ENCODE assay signal across 1 cellular context in the genomic region with DNA sequence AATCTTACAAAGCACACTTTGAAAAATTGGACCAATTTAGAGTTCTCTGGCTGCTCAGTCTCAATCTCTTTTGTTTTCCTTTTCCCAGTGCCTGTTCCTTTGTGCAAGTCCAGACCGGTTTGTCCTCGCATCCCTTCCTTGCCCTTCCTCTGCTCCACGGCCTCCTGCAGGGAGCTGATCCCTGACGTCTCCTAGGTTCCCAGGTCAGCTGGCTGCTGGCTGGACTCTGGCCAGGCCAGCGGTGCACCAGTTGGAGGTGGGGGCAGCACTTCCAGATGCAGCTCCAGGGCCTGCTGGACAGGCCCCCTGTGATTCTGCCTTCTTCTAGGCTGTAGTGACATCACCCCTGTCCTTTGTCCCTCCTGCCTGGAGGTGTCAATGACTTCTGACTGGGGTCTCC.
TF ChIP-seq lines count a peak whose summit lies in the region.

No MANE protein-coding gene starts in this region.

TF ChIP-seq in H1, 55 proteins besides CTCF, POLR2A, EP300 and RAD21 (continued from another document):
- TF ChIP-seq, protein P1, sequence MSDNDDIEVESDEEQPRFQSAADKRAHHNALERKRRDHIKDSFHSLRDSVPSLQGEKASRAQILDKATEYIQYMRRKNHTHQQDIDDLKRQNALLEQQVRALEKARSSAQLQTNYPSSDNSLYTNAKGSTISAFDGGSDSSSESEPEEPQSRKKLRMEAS (IDR thresholded peaks at IDR 0.05) = no peak
- TF ChIP-seq SP1 (IDR thresholded peaks at IDR 0.05; ENCODE audit: low read depth, low read length) = 0 out of 2 replicates have a peak, but pooled peaks have one; percentile 46
